In genomic region chr2:30446602-30447148, GRCh38 we compare ENCODE assay signal across 8 cellular contexts. TPM values are rescaled to one million over a fixed set of nuclear protein-coding genes. Genes with fewer than 3 reads are reported as not detected.
A peak's percentile ranks its signal among the peaks of the same experiment; 100 is the strongest.
DNase-seq lines count a peak whose midpoint lies in the region; ATAC-seq and TF ChIP-seq lines count a peak whose summit lies in the region.

No MANE protein-coding gene starts in this region.

- H3K36me3 ChIP-seq in GM06990 (ENCODE audit: control insufficient read depth, insufficient read depth, low read length) (no peaks in the 10 kb centered on the region), iPS-20b (ENCODE audit: insufficient read depth, low read depth, low read length) (no peaks in the 10 kb centered on the region), stomach smooth muscle (ENCODE audit: control insufficient read depth in 2 of 2, insufficient read depth in 2 of 2, low read length in 2 of 2) (no peaks in the 10 kb centered on the region)

- no peak for TF ChIP-seq CTCF in GM06990 (IDR thresholded peaks at IDR 0.05; ENCODE audit: insufficient read depth, low read length, poor library complexity, severe bottlenecking)
- TF ChIP-seq CTCF in GM13977 (IDR thresholded peaks at IDR 0.05; ENCODE audit: extremely low read depth, insufficient read depth, missing control alignments): no peak

- H3K9me3 ChIP-seq in iPS-20b (ENCODE audit: insufficient read depth, low read depth, low read length) (no peaks in the 10 kb centered on the region), stomach smooth muscle (ENCODE audit: control insufficient read depth in 2 of 2, low read length in 2 of 2) (no peaks in the 10 kb centered on the region)

- no peak for DNase-seq in GM06990 (ENCODE audit: extremely low read depth, insufficient read length)
- DNase-seq in activated T-helper 2 cell treated with anti-CD3 and anti-CD28 coated beads, Interferon-gamma antibody, Interleukin-2, Interleukin-4, amounts not matched to agents 10 μg/mL and 5 μg/mL and 100 μg/mL, durations not matched to agents 14 hours and 24 hours and 36 hours (ENCODE audit: low spot score): no peak
- DNase-seq in NCI-H2171 (lab: John Stamatoyannopoulos, UW): no peak
- DNase-seq in GM13977 (ENCODE audit: low spot score): no peak

- H3K27ac ChIP-seq in iPS-20b (ENCODE audit: low read length): no peak overlapping the region
- peak overlapping the region; percentile 69 for H3K27ac ChIP-seq in stomach smooth muscle (ENCODE audit: low read length)

- in situ Hi-C loops in GM13977 (cut with MboI; ENCODE audit: low pct_unique_long_range_greater_than_20kb, low sequenced_read_pairs, unreplicated experiment): no loop called here

- H3K27me3 ChIP-seq in GM06990 (replicated peaks; ENCODE audit: control insufficient read depth, insufficient read depth, low read length) (no peaks in the 10 kb centered on the region), iPS-20b (ENCODE audit: insufficient read depth, low read length) (peaks cover 14% of the 10 kb centered on the region; the same call in 1 of the 2 replicates), stomach smooth muscle (ENCODE audit: control insufficient read depth in 1 of 2, insufficient read depth in 2 of 2, low read length in 2 of 2) (no peaks in the 10 kb centered on the region)

- peaks cover 21% of the 10 kb centered on the region for H3K4me1 Mint-ChIP-seq in activated T-helper 2 cell treated with anti-CD3 and anti-CD28 coated beads, Interferon-gamma antibody, Interleukin-2, Interleukin-4, amounts not matched to agents 10 μg/mL and 5 μg/mL and 100 μg/mL, durations not matched to agents 14 hours and 24 hours and 36 hours (ENCODE audit: low read depth)

- no peaks in the 10 kb centered on the region for H3K9me3 Mint-ChIP-seq in activated T-helper 2 cell treated with anti-CD3 and anti-CD28 coated beads, Interferon-gamma antibody, Interleukin-2, Interleukin-4, amounts not matched to agents 10 μg/mL and 5 μg/mL and 100 μg/mL, durations not matched to agents 14 hours and 24 hours and 36 hours

- peaks cover 11% of the 10 kb centered on the region for H3K36me3 Mint-ChIP-seq in activated T-helper 2 cell treated with anti-CD3 and anti-CD28 coated beads, Interferon-gamma antibody, Interleukin-2, Interleukin-4, amounts not matched to agents 10 μg/mL and 5 μg/mL and 100 μg/mL, durations not matched to agents 14 hours and 24 hours and 36 hours (ENCODE audit: low read depth)

- peak overlapping the region; percentile 97 for H3K27ac Mint-ChIP-seq in activated T-helper 2 cell treated with anti-CD3 and anti-CD28 coated beads, Interferon-gamma antibody, Interleukin-2, Interleukin-4, amounts not matched to agents 10 μg/mL and 5 μg/mL and 100 μg/mL, durations not matched to agents 14 hours and 24 hours and 36 hours

- intact Hi-C loops in activated T-helper 2 cell treated with anti-CD3 and anti-CD28 coated beads, Interferon-gamma antibody, Interleukin-2, Interleukin-4, amounts not matched to agents 10 μg/mL and 5 μg/mL and 100 μg/mL, durations not matched to agents 14 hours and 24 hours and 36 hours (cut with micrococcal nuclease): loop anchor here (1.0 to 5.0 kb wide), 6 partner anchors 24 to 876 kb away; no protein-coding TSS in a partner anchor

- H3K27me3 Mint-ChIP-seq in activated T-helper 2 cell treated with anti-CD3 and anti-CD28 coated beads, Interferon-gamma antibody, Interleukin-2, Interleukin-4, amounts not matched to agents 10 μg/mL and 5 μg/mL and 100 μg/mL, durations not matched to agents 14 hours and 24 hours and 36 hours (ENCODE audit: low read depth): no peaks in the 10 kb centered on the region

- H3K9ac ChIP-seq in iPS-20b (ENCODE audit: low read depth, low read length) (peak overlapping the region; percentile 71; the same call in 1 of the 2 replicates), stomach smooth muscle (ENCODE audit: low read length in 2 of 2) (peak overlapping the region; percentile 89)

- H3K4me3 Mint-ChIP-seq in activated T-helper 2 cell treated with anti-CD3 and anti-CD28 coated beads, Interferon-gamma antibody, Interleukin-2, Interleukin-4, amounts not matched to agents 10 μg/mL and 5 μg/mL and 100 μg/mL, durations not matched to agents 14 hours and 24 hours and 36 hours (ENCODE audit: low read depth): peak overlapping the region; percentile 94

- H3K4me1 ChIP-seq in iPS-20b (ENCODE audit: insufficient read depth, low read length): no peaks in the 10 kb centered on the region
- H3K4me1 ChIP-seq in stomach smooth muscle (ENCODE audit: control insufficient read depth, insufficient read depth, low read length): peaks cover 13% of the 10 kb centered on the region

- ATAC-seq in HG02981 (IDR thresholded peaks at IDR 0.05; ENCODE audit: unreplicated experiment) (peak; percentile 23), GM18867 (IDR thresholded peaks at IDR 0.05; ENCODE audit: unreplicated experiment) (no peak)

- H3K4me3 ChIP-seq in GM06990 (replicated peaks; ENCODE audit: low read depth, low read length): peak overlapping the region; percentile 98
- peak overlapping the region; percentile 63 for H3K4me3 ChIP-seq in iPS-20b (ENCODE audit: low read length)
- H3K4me3 ChIP-seq in stomach smooth muscle (ENCODE audit: low read length in 2 of 2): peak overlapping the region; percentile 89 to 93

RNA-seq across cellular contexts. Expression of gene LCLAT1, which starts 0.4 kb away (rescaled TPM):
- 24.6 and 28.9 TPM in 2 replicates for total RNA-seq in activated T-helper 2 cell treated with anti-CD3 and anti-CD28 coated beads, Interferon-gamma antibody, Interleukin-2, Interleukin-4, amounts not matched to agents 10 μg/mL and 5 μg/mL and 100 μg/mL, durations not matched to agents 14 hours and 24 hours and 36 hours
